ENCODE assay signal across 9 cellular contexts in the genomic region with DNA sequence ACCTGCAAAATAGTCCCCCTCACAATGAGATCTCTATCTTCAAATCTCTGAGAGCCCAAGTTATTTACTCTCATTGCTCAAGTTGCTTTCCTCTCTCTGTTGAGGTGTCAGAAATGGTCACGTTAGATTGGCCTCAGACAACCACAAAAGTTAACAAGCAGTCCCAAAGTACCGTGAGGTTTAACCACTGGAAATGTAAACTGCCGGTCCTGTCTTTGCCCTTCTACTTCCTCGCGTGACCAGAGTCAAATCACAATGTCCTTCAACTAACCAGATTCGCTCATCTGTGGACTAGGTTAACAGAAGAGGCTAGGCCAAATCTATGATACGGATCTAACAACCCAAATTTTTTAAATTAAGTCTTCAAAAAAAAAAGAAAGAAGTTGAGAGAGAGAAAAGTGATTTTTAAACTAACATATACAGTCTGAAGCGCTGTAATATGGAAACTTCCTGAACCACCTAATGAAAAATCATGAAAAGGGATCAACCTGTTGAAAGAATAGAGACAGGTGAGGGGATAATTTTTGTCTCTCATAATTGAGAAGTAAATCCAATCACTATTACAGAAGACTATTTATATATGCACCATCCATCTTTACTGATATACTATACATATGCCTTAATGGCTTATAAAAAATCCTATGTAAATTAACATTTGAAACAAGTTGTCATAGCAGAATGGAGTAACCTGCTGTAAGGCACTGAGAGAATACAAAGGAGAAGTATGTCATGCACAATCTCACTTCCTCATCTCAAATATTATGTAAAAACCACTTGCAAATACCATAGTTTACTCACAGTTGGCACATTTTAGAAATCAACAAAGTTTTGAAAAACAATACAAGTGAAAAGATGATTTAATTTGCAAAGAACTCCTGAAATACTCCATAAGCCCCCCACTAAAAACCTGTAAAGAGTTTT. TPM values are rescaled to one million over a fixed set of nuclear protein-coding genes. Genes with fewer than 3 reads are reported as not detected.
DNase-seq lines count a peak whose midpoint lies in the region; ATAC-seq and TF ChIP-seq lines count a peak whose summit lies in the region.
"Had no signal": no experiment of that assay in that cellular context is flagged by ENCODE, and none has a peak within 500 bp of the region (broad histone marks: within the 10 kb centered on the region; RNA-seq: fewer than 3 reads in every experiment).

No MANE protein-coding gene starts in this region.

- H3K4me1 Mint-ChIP-seq in memory B cell, result peaks cover 31% of the 10 kb centered on the region
- H3K4me1 Mint-ChIP-seq in glutamatergic neuron (ENCODE audit: low read depth, unreplicated experiment), result no peaks in the 10 kb centered on the region

- DNase-seq in NOMO-1 treated with dmso at 0.1 percent for 144 hours (lab: John Stamatoyannopoulos, UW; ENCODE audit: unreplicated experiment) (peak; percentile 47), memory B cell (ENCODE audit: low spot score in 2 of 2) (peak in 1 of 2 donors; percentile 38), glutamatergic neuron (no peak)
- no peak for DNase-seq in effector CD4-positive, alpha-beta T cell
- DNase-seq in activated effector memory CD4-positive, alpha-beta T cell treated with Interleukin-2 at 50 U/mL for 16 hours, result no peak
- DNase-seq in activated effector memory CD4-positive, alpha-beta T cell treated with anti-CD3 and anti-CD28 coated beads, Interleukin-2, amount 50 U/mL, for 16 hours, result no peak
- DNase-seq: SHP77 had no signal

- H3K36me3 Mint-ChIP-seq in memory B cell (peaks cover 6% of the 10 kb centered on the region), glutamatergic neuron (ENCODE audit: unreplicated experiment) (no peaks in the 10 kb centered on the region)

- H3K4me3 Mint-ChIP-seq in memory B cell (peak overlapping the region; percentile 37), glutamatergic neuron (ENCODE audit: unreplicated experiment) (no peak overlapping the region)

- H3K9me3 Mint-ChIP-seq in memory B cell (no peaks in the 10 kb centered on the region), glutamatergic neuron (ENCODE audit: unreplicated experiment) (no peaks in the 10 kb centered on the region)

- no peak for TF ChIP-seq CTCF in glutamatergic neuron (IDR thresholded peaks at IDR 0.05; ENCODE audit: partially characterized antibody, unreplicated experiment)

- H3K27ac Mint-ChIP-seq in memory B cell (peak overlapping the region; percentile 96), glutamatergic neuron (ENCODE audit: unreplicated experiment) (no peak overlapping the region)

- no peaks in the 10 kb centered on the region for H3K27me3 Mint-ChIP-seq in memory B cell
- peaks cover 1% of the 10 kb centered on the region for H3K27me3 Mint-ChIP-seq in glutamatergic neuron (ENCODE audit: unreplicated experiment)

- ATAC-seq in GM18858 (IDR thresholded peaks at IDR 0.05; ENCODE audit: unreplicated experiment) (peak; percentile 58), HG02610 (IDR thresholded peaks at IDR 0.05; ENCODE audit: unreplicated experiment) (peak; percentile 64), memory B cell (ENCODE audit: low read depth) (peak; percentile 86)

RNA-seq across cellular contexts. Expression of a gene that starts 3.3 kb away (rescaled TPM):
- total RNA-seq in glutamatergic neuron (ENCODE audit: unreplicated experiment), result not detected

RNA-seq across cellular contexts. Expression of a gene that starts 24.0 kb away (rescaled TPM):
- total RNA-seq in glutamatergic neuron (ENCODE audit: unreplicated experiment), result 0.54 TPM

RNA-seq across cellular contexts. Expression of a gene that starts 36.0 kb away (rescaled TPM):
- not detected for total RNA-seq in glutamatergic neuron (ENCODE audit: unreplicated experiment)

RNA-seq across cellular contexts. Expression of a gene that starts 51.7 kb away (rescaled TPM):
- total RNA-seq in glutamatergic neuron (ENCODE audit: unreplicated experiment), result 0.39 TPM
